8 cellular contexts compared by ENCODE assay signal in genomic region chr17:41800601-41801373, GRCh38. TPM values are rescaled to one million over a fixed set of nuclear protein-coding genes. Genes with fewer than 3 reads are reported as not detected.
DNase-seq lines count a peak whose midpoint lies in the region; TF ChIP-seq lines count a peak whose summit lies in the region.

No MANE protein-coding gene starts in this region.

- no peak for TF ChIP-seq EP300 in sigmoid colon (IDR thresholded peaks at IDR 0.05)

- H4K8ac ChIP-seq in H9 (replicated peaks; ENCODE audit: insufficient read length, low read depth, low read length) = no peak overlapping the region

- no peaks in the 10 kb centered on the region for H3K79me2 ChIP-seq in H9 (ENCODE audit: insufficient read depth, low read length)

- H3K4me3 ChIP-seq in left ventricle myocardium inferior (peak overlapping the region; percentile 38), sigmoid colon (no peak overlapping the region)

- no CpG with 5 or more reads among the region's 18 CpGs for WGBS in H9 (ENCODE audit: extremely low coverage, insufficient read length, low lambda C conversion rate)
- WGBS in sigmoid colon, 2 donors = 7 to 53% methylated on average over 18 of the region's 18 CpGs

- H2AFZ ChIP-seq in H9 (ENCODE audit: low read length) = no peak overlapping the region

- intact Hi-C loops in left ventricle myocardium inferior (cut with micrococcal nuclease) = loop anchor here (2.0 kb wide), 1 partner anchor 62 kb away; no protein-coding TSS in a partner anchor
- intact Hi-C loops in sigmoid colon (cut with DNase I) = loop anchor here (1.0 kb wide), 1 partner anchor 62 kb away; no protein-coding TSS in a partner anchor

- H3K36me3 ChIP-seq in left ventricle myocardium inferior (no peaks in the 10 kb centered on the region), sigmoid colon (no peaks in the 10 kb centered on the region)

- peak overlapping the region; percentile 18 for H3K4me2 ChIP-seq in H9 (ENCODE audit: insufficient read depth, insufficient read length, low read length)

- no peak overlapping the region for H2AK5ac ChIP-seq in H9 (ENCODE audit: insufficient read length, low read length)

- H3K56ac ChIP-seq in H9 (ENCODE audit: insufficient read length, low read depth, low read length) = no peak overlapping the region

- no peaks in the 10 kb centered on the region; the same call in 1 of the 2 replicates for H3K4me1 ChIP-seq in H9 (ENCODE audit: insufficient read depth, low read length)
- H3K4me1 ChIP-seq in left ventricle myocardium inferior = peaks cover 12% of the 10 kb centered on the region
- peaks cover 0 to 12% (median 9%) of the 10 kb centered on the region in 4 donors for H3K4me1 ChIP-seq in sigmoid colon

- peak overlapping the region; percentile 48 to 56; a peak in 4 of 5 replicates for H3K4me3 Mint-ChIP-seq in H9

- no peak overlapping the region for H2BK15ac ChIP-seq in H9 (ENCODE audit: low read depth, low read length)

- no peak overlapping the region for H2BK120ac ChIP-seq in H9 (ENCODE audit: low read depth, low read length, poor library complexity, severe bottlenecking)

- H3K23me2 ChIP-seq in H9 (ENCODE audit: insufficient read length, low read depth, low read length, poor library complexity, severe bottlenecking) = no peaks in the 10 kb centered on the region

- CTCF ChIA-PET in RWPE1 (lab: Yijun Ruan, JAX) = interaction anchor here (0.7 to 3.9 kb wide), 20 partner anchors 8 to 105 kb away, joined by 3 to 51 read pairs (median 4); partner anchors contain the start of genes JUP and P3H4

- no peaks in the 10 kb centered on the region for H3K9me3 Mint-ChIP-seq in H9

- POLR2A ChIA-PET in RWPE1 (lab: Yijun Ruan, JAX; ENCODE audit: low non-redundant PET) = interaction anchor here (0.6 to 5.8 kb wide), 7 partner anchors 8 to 216 kb away, joined by 3 to 90 read pairs (median 5); partner anchors contain the start of genes DNAJC7 and JUP

- TF ChIP-seq POLR2A in sigmoid colon (IDR thresholded peaks at IDR 0.05) = no peak

- no peak overlapping the region for H3T11ph ChIP-seq in H9 (ENCODE audit: low read length)

- H3K14ac ChIP-seq in H9 (ENCODE audit: insufficient read depth, low read length) = no peak overlapping the region; the same call in 1 of the 2 replicates

- peaks cover 6 to 13% (median 10%) of the 10 kb centered on the region in 3 experiments; a peak in 6 of 7 replicates for H3K36me3 Mint-ChIP-seq in H9 (ENCODE audit: insufficient read depth in 1 of 3, low read depth in 3 of 3)

- H3K23ac ChIP-seq in H9 (ENCODE audit: insufficient read length, low read depth, low read length) = no peak overlapping the region

- H3K27me3 Mint-ChIP-seq in H9 (ENCODE audit: low read depth) = peaks cover 10% of the 10 kb centered on the region

- H3K27me3 ChIP-seq in H9 (ENCODE audit: insufficient read depth, low read length) (no peaks in the 10 kb centered on the region), left ventricle myocardium inferior (ENCODE audit: low read depth) (no peaks in the 10 kb centered on the region), sigmoid colon (no peaks in the 10 kb centered on the region)

- H3K27ac ChIP-seq in H9 (ENCODE audit: insufficient read length, low read depth, low read length) (no peak overlapping the region), RWPE1 (peak overlapping the region; percentile 100), left ventricle myocardium inferior (replicated peaks) (peak overlapping the region; percentile 45), sigmoid colon (peak overlapping the region in 2 of 4 donors; percentile 9 to 14), substantia nigra (ENCODE audit: low read depth, low read length, poor library complexity, severe bottlenecking) (no peak overlapping the region)

- no peak overlapping the region for H4K91ac ChIP-seq in H9 (ENCODE audit: insufficient read length, low read depth, low read length)

- no peaks in the 10 kb centered on the region for H4K20me1 ChIP-seq in H9 (ENCODE audit: control insufficient read depth, insufficient read depth, insufficient read length)

- H4K5ac ChIP-seq in H9 (ENCODE audit: insufficient read length, low read depth, low read length) = no peak overlapping the region

- no peak for TF ChIP-seq CTCF in H9 (conservative IDR thresholded peaks at IDR 0.05)
- TF ChIP-seq CTCF in RWPE1 (conservative IDR thresholded peaks at IDR 0.05; ENCODE audit: low read depth) = no peak
- TF ChIP-seq CTCF in left ventricle myocardium inferior (IDR thresholded peaks at IDR 0.05; ENCODE audit: borderline replicate concordance) = no peak
- no peak for TF ChIP-seq CTCF in sigmoid colon (IDR thresholded peaks at IDR 0.05)

- peak overlapping the region; percentile 46 for H3K18ac ChIP-seq in H9 (ENCODE audit: insufficient read length, low read depth, low read length)

- no peaks in the 10 kb centered on the region for H3K9me3 ChIP-seq in H9 (ENCODE audit: control insufficient read depth, low read depth, low read length)
- H3K9me3 ChIP-seq in left ventricle myocardium inferior (replicated peaks) = no peaks in the 10 kb centered on the region
- no peaks in the 10 kb centered on the region for H3K9me3 ChIP-seq in sigmoid colon

- no peak overlapping the region for H2BK20ac ChIP-seq in H9 (ENCODE audit: low read depth, low read length, poor library complexity, severe bottlenecking)

- peak overlapping the region; percentile 85 to 91 (median 88); a peak in 5 of 7 replicates for H3K27ac Mint-ChIP-seq in H9

- H2BK5ac ChIP-seq in H9 (ENCODE audit: insufficient read length, low read length) = no peak overlapping the region

- DNase-seq in H9 = peak; percentile 100
- DNase-seq in RWPE1 (ENCODE audit: low spot score) = peak; percentile 94
- no peak for DNase-seq in left ventricle myocardium inferior
- peak; percentile 74 for DNase-seq in sigmoid colon
- DNase-seq in activated CD4-positive, alpha-beta T cell treated with anti-CD3 and anti-CD28 coated beads for 4 hours = no peak
- DNase-seq in AML-193 (lab: John Stamatoyannopoulos, UW) = no peak
- DNase-seq in activated CD4-positive, alpha-beta T cell treated with anti-CD3 and anti-CD28 coated beads, Interleukin-2, amount 50 U/mL, for 1 hour = no peak
- DNase-seq in substantia nigra (lab: John Stamatoyannopoulos, UW) = no peak

- no peaks in the 10 kb centered on the region for H3K79me1 ChIP-seq in H9 (ENCODE audit: insufficient read depth, low read depth, low read length, poor library complexity, severe bottlenecking)

- peaks cover 22 to 27% of the 10 kb centered on the region in 2 experiments for H3K4me1 Mint-ChIP-seq in H9

- H3K9ac ChIP-seq in H9 (ENCODE audit: extremely low read depth, insufficient read length, low read length) = no peak overlapping the region

- H2BK12ac ChIP-seq in H9 (ENCODE audit: insufficient read length, low read depth, low read length) = no peak overlapping the region

- H3K4ac ChIP-seq in H9 (ENCODE audit: low read depth, low read length) = no peak overlapping the region

RNA-seq across cellular contexts. Expression of gene P3H4, which starts 11.0 kb away (rescaled TPM):
- total RNA-seq in H9 (2021) (22.9 and 24.0 TPM in 2 replicates), left ventricle myocardium inferior (6.0 TPM), sigmoid colon (10 to 100 TPM in 3 of 4 donors, 1 to 10 TPM in 1; 9.9 to 12.3 (median 11.3) TPM)
- 1 to 10 TPM; 3.0 to 6.4 (median 4.9) TPM for polyA plus RNA-seq in sigmoid colon

RNA-seq across cellular contexts. Expression of gene FKBP10, which starts 12.0 kb away (rescaled TPM):
- total RNA-seq in H9 (2021) (166 TPM in 2 replicates), left ventricle myocardium inferior (10.4 TPM), sigmoid colon (10 to 100 TPM; 34.2 to 71.2 (median 39.5) TPM)
- polyA plus RNA-seq in sigmoid colon = 10 to 100 TPM in 1 of 3 donors, 1 to 10 TPM in 2; 5.5 to 18.4 (median 9.0) TPM

RNA-seq across cellular contexts. Expression of gene JUP, which starts 14.3 kb away (rescaled TPM):
- total RNA-seq in H9 (2021) (87.9 and 90.1 TPM in 2 replicates), left ventricle myocardium inferior (160 TPM), sigmoid colon (10 to 100 TPM; 22.2 to 40.3 (median 31.2) TPM)
- polyA plus RNA-seq in sigmoid colon = 100 to 1,000 TPM; 231 to 494 (median 236) TPM

RNA-seq across cellular contexts. Expression of gene NT5C3B, which starts 35.2 kb away (rescaled TPM):
- total RNA-seq in H9 (2021) (66.2 and 76.1 TPM in 2 replicates), left ventricle myocardium inferior (18.3 TPM), sigmoid colon (100 to 1,000 TPM in 1 of 4 donors, 10 to 100 TPM in 3; 58.5 to 104 (median 69.2) TPM)
- 10 to 100 TPM; 19.4 to 42.6 (median 33.9) TPM for polyA plus RNA-seq in sigmoid colon

RNA-seq across cellular contexts. Expression of gene KLHL10, which starts 36.8 kb away (rescaled TPM):
- total RNA-seq in H9 (2021) = 0.22 and 0.46 TPM in 2 replicates
- total RNA-seq in left ventricle myocardium inferior = not detected
- total RNA-seq in sigmoid colon = 1 to 10 TPM in 3 of 4 donors, under 1 TPM in 1; 0.95 to 3.9 (median 1.5) TPM
- polyA plus RNA-seq in sigmoid colon = under 1 TPM in 1 of 3 donors, not detected in 2; 0.04 TPM

Comparison
In these comparisons a context has a peak if more than half of its experiments do, and no peak if none do; other contexts are left out.
1. DNase-seq: peak in H9 (single experiment), RWPE1 (single experiment) and sigmoid colon (single experiment); none in left ventricle myocardium inferior (single experiment), activated CD4-positive, alpha-beta T cell treated with anti-CD3 and anti-CD28 coated beads for 4 hours (0 of 2), AML-193 (0 of 2), activated CD4-positive, alpha-beta T cell treated with anti-CD3 and anti-CD28 coated beads, Interleukin-2, amount 50 U/mL, for 1 hour (single experiment) and substantia nigra (0 of 49).
2. H3K27ac ChIP-seq: peak in RWPE1 (single experiment) and left ventricle myocardium inferior (single experiment); none in H9 (single experiment) and substantia nigra (single experiment).